ENCODE assay signal across 25 cellular contexts in the genomic region with DNA sequence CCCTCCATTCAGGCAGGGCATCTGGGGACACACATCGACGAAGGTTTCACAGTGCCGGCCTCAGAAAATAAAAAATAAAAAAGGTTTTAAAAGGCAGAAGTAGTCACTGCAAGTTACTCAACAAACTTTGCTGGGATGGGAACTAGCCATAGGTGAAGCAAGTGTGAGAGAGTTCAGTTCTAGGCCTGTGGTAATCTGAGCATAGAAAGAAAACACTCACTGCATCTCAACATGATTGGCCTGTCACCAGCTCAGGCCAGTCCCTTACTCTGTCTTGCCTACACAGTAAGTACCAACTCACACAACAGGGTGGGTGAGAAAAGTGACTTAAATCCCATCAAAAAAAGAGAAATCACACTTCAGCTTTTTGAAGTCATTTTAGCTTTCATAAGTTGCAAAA. TPM values are rescaled to one million over a fixed set of nuclear protein-coding genes. Genes with fewer than 3 reads are reported as not detected.
DNase-seq lines count a peak whose midpoint lies in the region; ATAC-seq and TF ChIP-seq lines count a peak whose summit lies in the region.
"Had no signal": no experiment of that assay in that cellular context is flagged by ENCODE, and none has a peak within 500 bp of the region (broad histone marks: within the 10 kb centered on the region; RNA-seq: fewer than 3 reads in every experiment).

No MANE protein-coding gene starts in this region.

- ATAC-seq in T-helper 17 cell (no peak), lower lobe of right lung (peak; percentile 39 to 58), PC-3 (no peak), omental fat pad (ENCODE audit: low FRiP score) (no peak)
- no peak for ATAC-seq in central memory CD8-positive, alpha-beta T cell (replicated peaks; ENCODE audit: extremely low read depth, poor library complexity, severe bottlenecking)
- ATAC-seq: CD8-positive, alpha-beta T cell; GM12878; GM23338; HCT116 had no signal

- H3K27me3 Mint-ChIP-seq in T-helper 17 cell: no peaks in the 10 kb centered on the region
- no peaks in the 10 kb centered on the region for H3K27me3 Mint-ChIP-seq in central memory CD8-positive, alpha-beta T cell
- H3K27me3 Mint-ChIP-seq: B cell; CD4-positive, CD25-positive, alpha-beta regulatory T cell had no signal

- no peaks in the 10 kb centered on the region for H3K4me1 Mint-ChIP-seq in T-helper 17 cell
- no peaks in the 10 kb centered on the region for H3K4me1 Mint-ChIP-seq in central memory CD8-positive, alpha-beta T cell
- H3K4me1 Mint-ChIP-seq: B cell, H9 had no signal

- H3K27me3 ChIP-seq in lower lobe of right lung (ENCODE audit: low read depth) (no peaks in the 10 kb centered on the region), subcutaneous abdominal adipose tissue (ENCODE audit: control insufficient read depth in 5 of 5, insufficient read depth in 4 of 5, low read length in 5 of 5) (no peaks in the 10 kb centered on the region), PC-3 (ENCODE audit: low read length) (no peaks in the 10 kb centered on the region)
- H3K27me3 ChIP-seq: BLaER1 had no signal

- H3K27ac ChIP-seq in lower lobe of right lung: no peak overlapping the region
- H3K27ac ChIP-seq in subcutaneous abdominal adipose tissue (ENCODE audit: low read depth, low read length): peak overlapping the region; percentile 75
- no peak overlapping the region for H3K27ac ChIP-seq in PC-3 (ENCODE audit: low read length)
- H3K27ac ChIP-seq: BLaER1, C4-2B had no signal

- H2AFZ ChIP-seq in PC-3 (ENCODE audit: low read length): no peak overlapping the region
- H2AFZ ChIP-seq: GM23338 had no signal

- no peaks in the 10 kb centered on the region for H3K4me1 ChIP-seq in lower lobe of right lung
- peaks cover 0 to 22% (median 12%) of the 10 kb centered on the region in 5 donors for H3K4me1 ChIP-seq in subcutaneous abdominal adipose tissue (ENCODE audit: control insufficient read depth in 5 of 5, insufficient read depth in 5 of 5, low read length in 5 of 5)
- peaks cover 7% of the 10 kb centered on the region for H3K4me1 ChIP-seq in PC-3 (ENCODE audit: insufficient read depth, low read length)
- H3K4me1 ChIP-seq: Caco-2 had no signal

- no peak overlapping the region for H3K4me3 Mint-ChIP-seq in T-helper 17 cell
- no peak overlapping the region for H3K4me3 Mint-ChIP-seq in central memory CD8-positive, alpha-beta T cell
- H3K4me3 Mint-ChIP-seq: B cell; CD4-positive, CD25-positive, alpha-beta regulatory T cell; CD8-positive, alpha-beta T cell; GM23338; H9 had no signal

- H3K27ac Mint-ChIP-seq in T-helper 17 cell: peak overlapping the region; percentile 29
- H3K27ac Mint-ChIP-seq in central memory CD8-positive, alpha-beta T cell (ENCODE audit: low read depth): peak overlapping the region; percentile 59
- H3K27ac Mint-ChIP-seq: CD4-positive, CD25-positive, alpha-beta regulatory T cell; CD8-positive, alpha-beta T cell; GM23338 had no signal

- no peaks in the 10 kb centered on the region for H3K9me2 ChIP-seq in PC-3 (replicated peaks; ENCODE audit: low read length)

- peaks cover 8% of the 10 kb centered on the region for H3K36me3 Mint-ChIP-seq in T-helper 17 cell (ENCODE audit: low read depth)
- H3K36me3 Mint-ChIP-seq in central memory CD8-positive, alpha-beta T cell (ENCODE audit: insufficient read depth): peaks cover 56% of the 10 kb centered on the region

- intact Hi-C loops in lower lobe of right lung (cut with DNase I): no loop called here
- intact Hi-C loops in PC-3 (cut with micrococcal nuclease): no loop called here

- no peaks in the 10 kb centered on the region for H3F3A ChIP-seq in PC-3 (ENCODE audit: low read length, unreplicated experiment)

- H3K9ac ChIP-seq in subcutaneous abdominal adipose tissue (ENCODE audit: low read length in 5 of 5) (peak overlapping the region in 1 of 5 donors; percentile 13), PC-3 (ENCODE audit: low read length) (no peak overlapping the region)
- H3K9ac ChIP-seq: BLaER1 had no signal

- CTCF ChIA-PET in PC-3 (lab: Charles Lee): no interaction called here

- TF ChIP-seq CTCF in lower lobe of right lung (IDR thresholded peaks at IDR 0.05): no peak
- no peak for TF ChIP-seq CTCF in PC-3 (conservative IDR thresholded peaks at IDR 0.05; ENCODE audit: low read depth, low read length)
- no peak for TF ChIP-seq CTCF in omental fat pad (IDR thresholded peaks at IDR 0.05)

- H3K9me3 ChIP-seq in T-helper 17 cell (ENCODE audit: control insufficient read depth, low read length, poor library complexity, severe bottlenecking) (no peaks in the 10 kb centered on the region), lower lobe of right lung (no peaks in the 10 kb centered on the region), subcutaneous abdominal adipose tissue (ENCODE audit: control insufficient read depth in 5 of 5, low read length in 5 of 5) (no peaks in the 10 kb centered on the region), PC-3 (ENCODE audit: low read length) (no peaks in the 10 kb centered on the region)
- H3K9me3 ChIP-seq: BLaER1, Caco-2 had no signal

- H4K20me1 ChIP-seq in PC-3 (ENCODE audit: low read length): peaks cover 3% of the 10 kb centered on the region; the same call in 1 of the 2 replicates
- H4K20me1 ChIP-seq: BLaER1 had no signal

- BruUV-seq in PC-3 (replicated peaks; lab: Mats Ljungman, UMichigan): no TSS peak

- no peak overlapping the region for H3K4me2 ChIP-seq in PC-3 (ENCODE audit: low read length)
- H3K4me2 ChIP-seq: BLaER1, GM23338 had no signal

- no peaks in the 10 kb centered on the region for H3K79me2 ChIP-seq in PC-3 (ENCODE audit: low read length)

- no peaks in the 10 kb centered on the region for H3K9me3 Mint-ChIP-seq in central memory CD8-positive, alpha-beta T cell
- H3K9me3 Mint-ChIP-seq: CD8-positive, alpha-beta T cell; GM23338; H9 had no signal

- H3K4me3 ChIP-seq in lower lobe of right lung: no peak overlapping the region
- H3K4me3 ChIP-seq in subcutaneous abdominal adipose tissue (ENCODE audit: low read depth in 1 of 5, low read length in 5 of 5): no peak overlapping the region
- no peak overlapping the region for H3K4me3 ChIP-seq in PC-3 (ENCODE audit: low read length)
- H3K4me3 ChIP-seq: BLaER1, GM12878, GM23338 had no signal

- DNase-seq in T-helper 17 cell (no peak), lower lobe of right lung (no peak), PC-3 (no peak), omental fat pad (ENCODE audit: low spot score) (no peak), SKM-1 treated with dmso at 0.1 percent for 144 hours (lab: John Stamatoyannopoulos, UW; ENCODE audit: unreplicated experiment) (no peak), NCI-H187 (lab: John Stamatoyannopoulos, UW) (no peak)
- DNase-seq in central memory CD8-positive, alpha-beta T cell (ENCODE audit: low spot score in 2 of 2): no peak
- DNase-seq: Caco-2; CD4-positive, CD25-positive, alpha-beta regulatory T cell; CD8-positive, alpha-beta T cell; DMS153; DMS79; EL; GDM1; H9 had no signal

- H3K36me3 ChIP-seq in lower lobe of right lung: peaks cover 82% of the 10 kb centered on the region
- H3K36me3 ChIP-seq in subcutaneous abdominal adipose tissue (ENCODE audit: control insufficient read depth in 5 of 5, insufficient read depth in 5 of 5, low read length in 5 of 5): peaks cover 44 to 85% (median 82%) of the 10 kb centered on the region in 5 donors
- H3K36me3 ChIP-seq in PC-3 (ENCODE audit: low read depth, low read length): peaks cover 48% of the 10 kb centered on the region

- POLR2A ChIA-PET in PC-3 (lab: Charles Lee; ENCODE audit: unreplicated experiment): no interaction called here

RNA-seq across cellular contexts. Expression of a gene that starts 30.2 kb away (rescaled TPM):
- total RNA-seq in T-helper 17 cell: not detected
- total RNA-seq in lower lobe of right lung: not detected
- not detected in 2 replicates for total RNA-seq in PC-3 (2014; rRNA removed)
- not detected for total RNA-seq in omental fat pad
- total RNA-seq: A172; A673; B cell; Caco-2; CD4-positive, CD25-positive, alpha-beta regulatory T cell; CD8-positive, alpha-beta T cell; GM12878; GM23338; H4; H9 had no signal

Comparison
In these comparisons a context has a peak if more than half of its experiments do, and no peak if none do; other contexts are left out.
1. ATAC-seq: peak in lower lobe of right lung (2 of 2); none in T-helper 17 cell (single experiment), central memory CD8-positive, alpha-beta T cell (single experiment), PC-3 (single experiment) and omental fat pad (single experiment).